8 cellular contexts compared by ENCODE assay signal in genomic region chr10:102647433-102648268, GRCh38. TPM values are rescaled to one million over a fixed set of nuclear protein-coding genes. Genes with fewer than 3 reads are reported as not detected.
A peak's percentile ranks its signal among the peaks of the same experiment; 100 is the strongest.
DNase-seq lines count a peak whose midpoint lies in the region; ATAC-seq and TF ChIP-seq lines count a peak whose summit lies in the region.

No MANE protein-coding gene starts in this region.

- peaks cover 81% of the 10 kb centered on the region for H4K20me1 ChIP-seq in Loucy (ENCODE audit: insufficient read depth, low read length, poor library complexity, severe bottlenecking)

- no peaks in the 10 kb centered on the region for H3K9me3 Mint-ChIP-seq in naive thymus-derived CD4-positive, alpha-beta T cell

- CTCF ChIA-PET in A673 (lab: Charles Lee): no interaction called here
- CTCF ChIA-PET in naive thymus-derived CD4-positive, alpha-beta T cell (lab: Charles Lee): interaction anchor here (4.1 kb wide), 1 partner anchor 27 kb away, joined by 22 read pairs; no protein-coding TSS in a partner anchor

- 0 out of 2 replicates have a peak, but pooled peaks cover 2% of the 10 kb centered on the region for H3F3A ChIP-seq in Loucy (ENCODE audit: low read depth)

- peak overlapping the region; percentile 91 to 99 (median 98) for H3K4me3 Mint-ChIP-seq in naive thymus-derived CD4-positive, alpha-beta T cell

- H3K27me3 ChIP-seq in A673 (replicated peaks; ENCODE audit: insufficient read depth, low read depth, low read length, poor library complexity) (no peaks in the 10 kb centered on the region), Loucy (ENCODE audit: insufficient read depth, low read length, poor library complexity, severe bottlenecking) (no peaks in the 10 kb centered on the region), dorsolateral prefrontal cortex (no peaks in the 10 kb centered on the region)
- no peaks in the 10 kb centered on the region for H3K27me3 ChIP-seq in naive thymus-derived CD4-positive, alpha-beta T cell (ENCODE audit: control insufficient read depth in 2 of 2, insufficient read depth in 2 of 2, low read length in 2 of 2)

- no peaks in the 10 kb centered on the region for H3K27me3 Mint-ChIP-seq in naive thymus-derived CD4-positive, alpha-beta T cell

- TF ChIP-seq CTCF in A673 (conservative IDR thresholded peaks at IDR 0.05; ENCODE audit: low read depth, low read length) (no peak), Loucy (conservative IDR thresholded peaks at IDR 0.05; ENCODE audit: low read length) (no peak), dorsolateral prefrontal cortex (IDR thresholded peaks at IDR 0.05 in 54 of 56, conservative IDR thresholded peaks at IDR 0.05 in 2 of 56; ENCODE audit: low read depth in 1 of 56, partially characterized antibody in 56 of 56) (no peak)

- H3K9me3 ChIP-seq in A673 (ENCODE audit: low read depth, low read length, poor library complexity, severe bottlenecking) (no peaks in the 10 kb centered on the region), Loucy (ENCODE audit: insufficient read depth, low read depth, low read length) (no peaks in the 10 kb centered on the region)
- no peaks in the 10 kb centered on the region for H3K9me3 ChIP-seq in naive thymus-derived CD4-positive, alpha-beta T cell (ENCODE audit: control insufficient read depth in 2 of 3, low read length in 3 of 3)

- no peak for ATAC-seq in naive thymus-derived CD4-positive, alpha-beta T cell
- ATAC-seq in GM18520 (IDR thresholded peaks at IDR 0.05; ENCODE audit: unreplicated experiment) (no peak), GM19351 (IDR thresholded peaks at IDR 0.05; ENCODE audit: unreplicated experiment) (no peak)

- H3K36me3 ChIP-seq in A673 (ENCODE audit: insufficient read depth, low read length, poor library complexity, severe bottlenecking) (no peaks in the 10 kb centered on the region), Loucy (ENCODE audit: insufficient read depth, low read length) (peaks cover 7% of the 10 kb centered on the region; the same call in 1 of the 2 replicates)
- peaks cover 0 to 12% (median 0%) of the 10 kb centered on the region in 3 experiments for H3K36me3 ChIP-seq in naive thymus-derived CD4-positive, alpha-beta T cell (ENCODE audit: control insufficient read depth in 2 of 3, insufficient read depth in 3 of 3, low read length in 3 of 3)

- POLR2A ChIA-PET in A673 (lab: Charles Lee; ENCODE audit: low non-redundant PET): no interaction called here
- POLR2A ChIA-PET in naive thymus-derived CD4-positive, alpha-beta T cell (lab: Charles Lee): interaction anchor here (0.6 to 6.4 kb wide), 6 partner anchors 10 to 618 kb away, joined by 3 to 169 read pairs (median 45); partner anchors contain the start of genes ARL3 and SFXN2

- H3K4me1 ChIP-seq in A673 (ENCODE audit: insufficient read depth, low read length, poor library complexity, severe bottlenecking) (peaks cover 14% of the 10 kb centered on the region), Loucy (ENCODE audit: insufficient read depth, low read length, poor library complexity, severe bottlenecking) (peaks cover 65% of the 10 kb centered on the region)
- peaks cover 57% of the 10 kb centered on the region in 2 donors for H3K4me1 ChIP-seq in naive thymus-derived CD4-positive, alpha-beta T cell (ENCODE audit: control insufficient read depth in 2 of 2, insufficient read depth in 2 of 2, low read length in 2 of 2)

- no TSS peak for BruUV-seq in A673 (replicated peaks; lab: Mats Ljungman, UMichigan)

- DNase-seq in A673 (ENCODE audit: low spot score): no peak
- DNase-seq in dorsolateral prefrontal cortex: no peak
- DNase-seq in naive thymus-derived CD4-positive, alpha-beta T cell: no peak
- no peak for DNase-seq in GM19238 (ENCODE audit: insufficient read length, low spot score)
- DNase-seq in HuH-7 (ENCODE audit: low spot score): no peak

- H3K4me3 ChIP-seq in A673 (ENCODE audit: low read depth, low read length, poor library complexity, severe bottlenecking) (no peak overlapping the region), Loucy (ENCODE audit: low read length, poor library complexity, severe bottlenecking) (peak overlapping the region; percentile 86), dorsolateral prefrontal cortex (peak overlapping the region; percentile 67 to 96 (median 88))
- H3K4me3 ChIP-seq in naive thymus-derived CD4-positive, alpha-beta T cell (ENCODE audit: low read length): peak overlapping the region; percentile 99

- H3K79me2 ChIP-seq in Loucy (ENCODE audit: insufficient read depth, low read length): peaks cover 98% of the 10 kb centered on the region

- peaks cover 52 to 66% (median 62%) of the 10 kb centered on the region in 7 donors for H3K4me1 Mint-ChIP-seq in naive thymus-derived CD4-positive, alpha-beta T cell

- H3K36me3 Mint-ChIP-seq in naive thymus-derived CD4-positive, alpha-beta T cell: peaks cover 0 to 23% (median 0%) of the 10 kb centered on the region in 5 donors

- no peak overlapping the region for H2AFZ ChIP-seq in Loucy (ENCODE audit: low read length)

- H3K27ac ChIP-seq in A673 (ENCODE audit: low read depth, low read length, poor library complexity, severe bottlenecking) (peak overlapping the region; percentile 88), dorsolateral prefrontal cortex (peak overlapping the region; percentile 94 to 100 (median 99))
- peak overlapping the region; percentile 98 for H3K27ac ChIP-seq in naive thymus-derived CD4-positive, alpha-beta T cell (ENCODE audit: low read depth, low read length)

- intact Hi-C loops in A673 (cut with micrococcal nuclease; ENCODE audit: unreplicated experiment): loop anchor here (2.0 to 10.0 kb wide), 2 partner anchors 65 to 253 kb away; partner anchors contain the start of gene NFKB2
- intact Hi-C loops in dorsolateral prefrontal cortex (cut with DNase I): loop anchor here in 1 of 2 donors (2.0 kb wide), 2 partner anchors 29 to 67 kb away; partner anchors contain the start of genes ARL3 and SFXN2
- intact Hi-C loops in naive thymus-derived CD4-positive, alpha-beta T cell (cut with micrococcal nuclease): loop anchor here (5.0 to 10.0 kb wide), 5 partner anchors 150 to 1617 kb away; partner anchors contain the start of genes GBF1 (in 1 of the 2), GSTO2 (in 1 of the 2), OGA (in 1 of the 2) and PITX3 (in 1 of the 2)

- H3K9me2 ChIP-seq in Loucy (replicated peaks; ENCODE audit: low read depth, low read length): no peaks in the 10 kb centered on the region

- H3K4me2 ChIP-seq in Loucy (ENCODE audit: low read depth, low read length, poor library complexity, severe bottlenecking): peak overlapping the region; percentile 100

- peak overlapping the region; percentile 89 to 99 (median 96) for H3K27ac Mint-ChIP-seq in naive thymus-derived CD4-positive, alpha-beta T cell

- peak overlapping the region; percentile 98 for H3K9ac ChIP-seq in Loucy (ENCODE audit: low read depth, low read length, poor library complexity, severe bottlenecking)

RNA-seq across cellular contexts. Expression of gene TRIM8, which starts 3.4 kb away (rescaled TPM):
- total RNA-seq in A673 (2021): 29.4 and 32.0 TPM in 2 replicates
- total RNA-seq in dorsolateral prefrontal cortex: 100 to 1,000 TPM in 118 of 120 experiments, 10 to 100 TPM in 2; 95.2 to 308 (median 133) TPM
- total RNA-seq in naive thymus-derived CD4-positive, alpha-beta T cell: 10 to 100 TPM; 55.2 to 88.7 (median 59.1) TPM
- polyA plus RNA-seq in naive thymus-derived CD4-positive, alpha-beta T cell: 10 to 100 TPM; 23.9 to 50.5 TPM
